In genomic region chr14:23070262-23071129, GRCh38 we compare ENCODE assay signal across 8 cellular contexts. TPM values are rescaled to one million over a fixed set of nuclear protein-coding genes. Genes with fewer than 3 reads are reported as not detected.
DNase-seq lines count a peak whose midpoint lies in the region; TF ChIP-seq lines count a peak whose summit lies in the region.

No MANE protein-coding gene starts in this region.

- no peak for TF ChIP-seq CTCF in BJ (IDR thresholded peaks at IDR 0.05; ENCODE audit: insufficient read depth, low read depth, low read length)
- TF ChIP-seq CTCF in Loucy (conservative IDR thresholded peaks at IDR 0.05; ENCODE audit: low read length) = no peak
- TF ChIP-seq CTCF in coronary artery (IDR thresholded peaks at IDR 0.05) = no peak
- no peak for TF ChIP-seq CTCF in nephron progenitor cell (IDR thresholded peaks at IDR 0.05)

- H2AFZ ChIP-seq in Loucy (ENCODE audit: low read length) = no peak overlapping the region

- DNase-seq in BJ (ENCODE audit: low read depth) = no peak
- no peak for DNase-seq in coronary artery (ENCODE audit: low spot score)
- DNase-seq in nephron progenitor cell = no peak
- DNase-seq in NCI-H1436 treated with DMSO at 0.1 percent for 48 hours (lab: John Stamatoyannopoulos, UW) = no peak
- no peak for DNase-seq in COLO829 (ENCODE audit: low spot score)
- DNase-seq in amygdala (lab: John Stamatoyannopoulos, UW) = no peak
- no peak for DNase-seq in NCI-H446 treated with DMSO at 0.1 percent for 48 hours (lab: John Stamatoyannopoulos, UW)

- H3K27me3 ChIP-seq in BJ (ENCODE audit: control insufficient read depth, insufficient read depth, low read length) (no peaks in the 10 kb centered on the region), Loucy (ENCODE audit: insufficient read depth, low read length, poor library complexity, severe bottlenecking) (no peaks in the 10 kb centered on the region)

- no peaks in the 10 kb centered on the region for H3K9me3 ChIP-seq in Loucy (ENCODE audit: insufficient read depth, low read depth, low read length)

- H3K36me3 Mint-ChIP-seq in nephron progenitor cell (ENCODE audit: low read depth) = peaks cover 55% of the 10 kb centered on the region

- peak overlapping the region; percentile 97 for H3K4me3 Mint-ChIP-seq in nephron progenitor cell

- H3K4me3 ChIP-seq in BJ (ENCODE audit: low read depth, low read length) (peak overlapping the region; percentile 66), Loucy (ENCODE audit: low read length, poor library complexity, severe bottlenecking) (peak overlapping the region; percentile 95), coronary artery (peak overlapping the region; percentile 88)

- CTCF ChIA-PET in BJ (lab: Yijun Ruan, JAX) = interaction anchor here (1.0 to 4.7 kb wide), 10 partner anchors 8 to 84 kb away, joined by 3 to 57 read pairs (median 7); partner anchors contain the start of genes ACIN1 and C14orf119

- peak overlapping the region; percentile 96 for H3K9ac ChIP-seq in Loucy (ENCODE audit: low read depth, low read length, poor library complexity, severe bottlenecking)

- H3K36me3 ChIP-seq in BJ (ENCODE audit: control insufficient read depth, insufficient read depth, low read length) (peaks cover 23% of the 10 kb centered on the region), Loucy (ENCODE audit: insufficient read depth, low read length) (peaks cover 58% of the 10 kb centered on the region; the same call in 1 of the 2 replicates)

- no peaks in the 10 kb centered on the region for H3K27me3 Mint-ChIP-seq in nephron progenitor cell (ENCODE audit: low read depth, poor library complexity)

- H3K27ac ChIP-seq in coronary artery = peak overlapping the region; percentile 33 to 67

- H3K9me2 ChIP-seq in Loucy (replicated peaks; ENCODE audit: low read depth, low read length) = no peaks in the 10 kb centered on the region

- H3K9me3 Mint-ChIP-seq in nephron progenitor cell = no peaks in the 10 kb centered on the region

- peaks cover 57% of the 10 kb centered on the region for H3K79me2 ChIP-seq in Loucy (ENCODE audit: insufficient read depth, low read length)

- H3K4me1 ChIP-seq in Loucy (ENCODE audit: insufficient read depth, low read length, poor library complexity, severe bottlenecking) = peaks cover 19% of the 10 kb centered on the region

- H3K4me1 Mint-ChIP-seq in nephron progenitor cell = peaks cover 68% of the 10 kb centered on the region

- H4K20me1 ChIP-seq in Loucy (ENCODE audit: insufficient read depth, low read length, poor library complexity, severe bottlenecking) = peaks cover 41% of the 10 kb centered on the region

- peak overlapping the region; percentile 96 for H3K4me2 ChIP-seq in Loucy (ENCODE audit: low read depth, low read length, poor library complexity, severe bottlenecking)

- no peaks in the 10 kb centered on the region for H3F3A ChIP-seq in Loucy (ENCODE audit: low read depth)

- POLR2A ChIA-PET in BJ (lab: Charles Lee) = no interaction called here

- peak overlapping the region; percentile 97 for H3K27ac Mint-ChIP-seq in nephron progenitor cell

RNA-seq across cellular contexts. Expression of gene CDH24, which starts 13.2 kb away (rescaled TPM):
- 9.0 and 14.8 TPM in 2 replicates for polyA plus RNA-seq in BJ (2011; rRNA removed)
- 6.2 and 14.3 TPM in 2 replicates for polyA minus RNA-seq in BJ (2011; rRNA and poly(A)+ RNA removed)

RNA-seq across cellular contexts. Expression of gene ACIN1, which starts 24.4 kb away (rescaled TPM):
- polyA plus RNA-seq in BJ (2011; rRNA removed) = 120 and 123 TPM in 2 replicates
- 74.7 and 90.4 TPM in 2 replicates for polyA minus RNA-seq in BJ (2011; rRNA and poly(A)+ RNA removed)

RNA-seq across cellular contexts. Expression of gene C14orf119, which starts 24.8 kb away (rescaled TPM):
- 104 and 112 TPM in 2 replicates for polyA plus RNA-seq in BJ (2011; rRNA removed)
- polyA minus RNA-seq in BJ (2011; rRNA and poly(A)+ RNA removed) = 34.0 and 62.0 TPM in 2 replicates

RNA-seq across cellular contexts. Expression of gene PSMB11, which starts 28.5 kb away (rescaled TPM):
- not detected in 2 replicates for polyA plus RNA-seq in BJ (2011; rRNA removed)
- polyA minus RNA-seq in BJ (2011; rRNA and poly(A)+ RNA removed) = 0.10 and 0.14 TPM in 2 replicates

RNA-seq across cellular contexts. Expression of gene CIROP, which starts 34.3 kb away (rescaled TPM):
- polyA plus RNA-seq in BJ (2011; rRNA removed) = 0.05 and 0.07 TPM in 2 replicates
- not detected in 2 replicates for polyA minus RNA-seq in BJ (2011; rRNA and poly(A)+ RNA removed)
